9 cellular contexts compared by ENCODE assay signal in the genomic region with DNA sequence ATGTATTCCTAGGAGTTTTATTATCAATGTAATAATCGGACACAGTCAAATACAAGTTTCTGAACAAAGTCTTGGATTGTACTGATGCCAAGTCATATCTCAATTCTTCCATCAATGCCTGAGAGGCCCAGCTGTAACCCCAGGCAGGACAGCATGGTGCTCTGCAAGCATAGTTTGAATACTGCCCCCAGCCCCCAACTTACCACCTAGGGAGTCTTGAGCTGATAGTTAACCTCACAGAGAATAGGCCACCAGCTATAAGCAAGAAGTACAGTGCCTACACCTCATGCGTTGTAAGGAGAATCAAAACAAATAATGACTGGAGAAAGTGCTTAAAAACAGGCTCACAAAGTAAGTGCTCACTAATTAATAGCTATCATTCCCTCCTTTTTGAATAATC. TPM values are rescaled to one million over a fixed set of nuclear protein-coding genes. Genes with fewer than 3 reads are reported as not detected.
DNase-seq lines count a peak whose midpoint lies in the region; ATAC-seq and TF ChIP-seq lines count a peak whose summit lies in the region.
"Had no signal": no experiment of that assay in that cellular context is flagged by ENCODE, and none has a peak within 500 bp of the region (broad histone marks: within the 10 kb centered on the region; RNA-seq: fewer than 3 reads in every experiment).

No MANE protein-coding gene starts in this region.

- no peaks in the 10 kb centered on the region for H3K36me3 ChIP-seq in hepatocyte (replicated peaks; ENCODE audit: insufficient read depth, low read depth)
- H3K36me3 ChIP-seq in suprapubic skin, result peaks cover 9% of the 10 kb centered on the region

- CTCF ChIA-PET in activated B cell treated with CpG ODN at 0.5 μM for 24 hours (lab: Charles Lee), result interaction anchor here (1.1 kb wide), 1 partner anchor 577 kb away, joined by 3 read pairs; no protein-coding TSS in a partner anchor

- H3K9me3 Mint-ChIP-seq in activated naive CD4-positive, alpha-beta T cell treated with anti-CD3 and anti-CD28 coated beads, Interleukin-2, amount 50 U/mL, for 24 hours, result no peaks in the 10 kb centered on the region
- no peaks in the 10 kb centered on the region for H3K9me3 Mint-ChIP-seq in activated B cell treated with CpG ODN at 0.5 μM for 24 hours

- H3K4me1 Mint-ChIP-seq in activated naive CD4-positive, alpha-beta T cell treated with anti-CD3 and anti-CD28 coated beads, Interleukin-2, amount 50 U/mL, for 24 hours, result peaks cover 44% of the 10 kb centered on the region
- H3K4me1 Mint-ChIP-seq in activated B cell treated with CpG ODN at 0.5 μM for 24 hours, result peaks cover 51% of the 10 kb centered on the region

- no peak overlapping the region for H2AFZ ChIP-seq in hepatocyte

- H3K27ac Mint-ChIP-seq in activated naive CD4-positive, alpha-beta T cell treated with anti-CD3 and anti-CD28 coated beads, Interleukin-2, amount 50 U/mL, for 24 hours, result peak overlapping the region; percentile 48
- no peak overlapping the region for H3K27ac Mint-ChIP-seq in activated B cell treated with CpG ODN at 0.5 μM for 24 hours

- H3K36me3 Mint-ChIP-seq in activated naive CD4-positive, alpha-beta T cell treated with anti-CD3 and anti-CD28 coated beads, Interleukin-2, amount 50 U/mL, for 24 hours, result no peaks in the 10 kb centered on the region
- H3K36me3 Mint-ChIP-seq in activated B cell treated with CpG ODN at 0.5 μM for 24 hours (ENCODE audit: low read depth), result peaks cover 27% of the 10 kb centered on the region

- H3K9me3 ChIP-seq in hepatocyte (ENCODE audit: low read depth), result no peaks in the 10 kb centered on the region
- no peaks in the 10 kb centered on the region for H3K9me3 ChIP-seq in suprapubic skin

- intact Hi-C loops in activated B cell treated with CpG ODN at 0.5 μM for 24 hours (cut with micrococcal nuclease), result loop anchor here (5.0 kb wide), 1 partner anchor 1627 kb away; no protein-coding TSS in a partner anchor

- no peak for TF ChIP-seq POLR2A in suprapubic skin (IDR thresholded peaks at IDR 0.05)

- no peak for DNase-seq in activated naive CD4-positive, alpha-beta T cell (lab: John Stamatoyannopoulos, UW)
- DNase-seq in activated B cell treated with CpG ODN at 0.5 μM for 24 hours (no peak), hepatocyte (ENCODE audit: low spot score) (no peak), suprapubic skin (ENCODE audit: low spot score in 2 of 2) (no peak), HPDE6-E6E7 (ENCODE audit: extremely low spot score) (no peak), NCI-H187 treated with DMSO at 0.1 percent for 48 hours (lab: John Stamatoyannopoulos, UW) (no peak)

- H3K27me3 Mint-ChIP-seq in activated naive CD4-positive, alpha-beta T cell treated with anti-CD3 and anti-CD28 coated beads, Interleukin-2, amount 50 U/mL, for 24 hours, result no peaks in the 10 kb centered on the region
- H3K27me3 Mint-ChIP-seq in activated B cell treated with CpG ODN at 0.5 μM for 24 hours, result no peaks in the 10 kb centered on the region

- peak overlapping the region; percentile 96 for H3K4me3 Mint-ChIP-seq in activated naive CD4-positive, alpha-beta T cell treated with anti-CD3 and anti-CD28 coated beads, Interleukin-2, amount 50 U/mL, for 24 hours
- peak overlapping the region; percentile 87 for H3K4me3 Mint-ChIP-seq in activated B cell treated with CpG ODN at 0.5 μM for 24 hours

- H3K27me3 ChIP-seq in hepatocyte, result no peaks in the 10 kb centered on the region
- no peaks in the 10 kb centered on the region for H3K27me3 ChIP-seq in suprapubic skin

- no peak for TF ChIP-seq EP300 in suprapubic skin (IDR thresholded peaks at IDR 0.05)

- TF ChIP-seq CTCF in activated B cell treated with CpG ODN at 0.5 μM for 24 hours (IDR thresholded peaks at IDR 0.05) (no peak), hepatocyte (IDR thresholded peaks at IDR 0.05; ENCODE audit: poor library complexity) (no peak), suprapubic skin (IDR thresholded peaks at IDR 0.05) (no peak)

- peak overlapping the region; percentile 96 for H3K4me3 ChIP-seq in hepatocyte
- peak overlapping the region; percentile 83 for H3K4me3 ChIP-seq in suprapubic skin

- POLR2A ChIA-PET in activated B cell treated with CpG ODN at 0.5 μM for 24 hours (lab: Charles Lee), result no interaction called here

- ATAC-seq in activated B cell treated with CpG ODN at 0.5 μM for 24 hours (ENCODE audit: low read depth), result no peak
- ATAC-seq in GM19452 (IDR thresholded peaks at IDR 0.05; ENCODE audit: unreplicated experiment), result no peak

- 53% methylated on average over 2 of the region's 2 CpGs for WGBS in hepatocyte (ENCODE audit: low lambda C conversion rate, missing lambda C conversion rate)
- 50% methylated on average over 2 of the region's 2 CpGs for WGBS in suprapubic skin

- peak overlapping the region; percentile 84 for H3K4me2 ChIP-seq in hepatocyte

- H4K20me1 ChIP-seq in hepatocyte (ENCODE audit: insufficient read depth, poor library complexity, severe bottlenecking), result peaks cover 24% of the 10 kb centered on the region

- H3K79me2 ChIP-seq in hepatocyte, result peaks cover 83% of the 10 kb centered on the region

- H3K9me2 ChIP-seq in hepatocyte (replicated peaks; ENCODE audit: insufficient read depth), result no peaks in the 10 kb centered on the region

- H3K27ac ChIP-seq in hepatocyte, result no peak overlapping the region
- no peak overlapping the region for H3K27ac ChIP-seq in suprapubic skin

- peaks cover 9% of the 10 kb centered on the region for H3K4me1 ChIP-seq in hepatocyte (ENCODE audit: insufficient read depth)
- peaks cover 39% of the 10 kb centered on the region for H3K4me1 ChIP-seq in suprapubic skin

RNA-seq across cellular contexts. Expression of a gene that starts 2.7 kb away (rescaled TPM):
- 57.3 and 57.8 TPM in 2 replicates for total RNA-seq in activated B cell treated with CpG ODN at 0.5 μM for 24 hours
- 20.3 and 22.8 TPM in 2 replicates for total RNA-seq in hepatocyte
- polyA plus RNA-seq in hepatocyte, result 11.8 and 12.9 TPM in 2 replicates
- total RNA-seq in suprapubic skin, result 10 to 100 TPM; 18.3 to 85.9 (median 28.2) TPM

RNA-seq across cellular contexts. Expression of a gene that starts 3.1 kb away (rescaled TPM):
- total RNA-seq in activated B cell treated with CpG ODN at 0.5 μM for 24 hours, result 17.3 and 24.6 TPM in 2 replicates
- total RNA-seq in hepatocyte, result 34.2 and 47.4 TPM in 2 replicates
- polyA plus RNA-seq in hepatocyte, result 18.6 and 19.3 TPM in 2 replicates
- total RNA-seq in suprapubic skin, result 10 to 100 TPM in 2 of 4 donors, 1 to 10 TPM in 2; 5.9 to 24.5 (median 11.1) TPM

RNA-seq across cellular contexts. Expression of a gene that starts 44.6 kb away (rescaled TPM):
- total RNA-seq in activated B cell treated with CpG ODN at 0.5 μM for 24 hours, result not detected in 2 replicates
- total RNA-seq in hepatocyte, result not detected in 2 replicates
- not detected in 2 replicates for polyA plus RNA-seq in hepatocyte
- total RNA-seq in suprapubic skin, result not detected
- total RNA-seq: SK-MEL-5 had no signal
